In genomic region chr12:8794611-8795010, GRCh38 we compare ENCODE assay signal across 3 cellular contexts.
TF ChIP-seq lines count a peak whose summit lies in the region.

No MANE protein-coding gene starts in this region.

TF ChIP-seq in GM23338, 12 proteins besides CTCF, POLR2A, EP300 and RAD21:
- peak; percentile 13; the same call in 1 of the 2 replicates for TF ChIP-seq POLR2AphosphoS5 (IDR thresholded peaks at IDR 0.05; ENCODE audit: low read depth)

TF ChIP-seq in WTC11, 78 proteins besides CTCF, POLR2A, EP300 and RAD21:
- TF ChIP-seq ZNF121 (CRISPR knock-in tag; IDR thresholded peaks at IDR 0.05) = 0 out of 2 replicates have a peak, but pooled peaks have one; percentile 16

TF ChIP-seq in H1, 55 proteins besides CTCF, POLR2A, EP300 and RAD21:
- TF ChIP-seq, protein P1, sequence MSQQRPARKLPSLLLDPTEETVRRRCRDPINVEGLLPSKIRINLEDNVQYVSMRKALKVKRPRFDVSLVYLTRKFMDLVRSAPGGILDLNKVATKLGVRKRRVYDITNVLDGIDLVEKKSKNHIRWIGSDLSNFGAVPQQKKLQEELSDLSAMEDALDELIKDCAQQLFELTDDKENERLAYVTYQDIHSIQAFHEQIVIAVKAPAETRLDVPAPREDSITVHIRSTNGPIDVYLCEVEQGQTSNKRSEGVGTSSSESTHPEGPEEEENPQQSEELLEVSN (IDR thresholded peaks at IDR 0.05) = peak; percentile 57; the same call in 1 of the 2 replicates
